1 cellular context compared by ENCODE assay signal in the genomic region with DNA sequence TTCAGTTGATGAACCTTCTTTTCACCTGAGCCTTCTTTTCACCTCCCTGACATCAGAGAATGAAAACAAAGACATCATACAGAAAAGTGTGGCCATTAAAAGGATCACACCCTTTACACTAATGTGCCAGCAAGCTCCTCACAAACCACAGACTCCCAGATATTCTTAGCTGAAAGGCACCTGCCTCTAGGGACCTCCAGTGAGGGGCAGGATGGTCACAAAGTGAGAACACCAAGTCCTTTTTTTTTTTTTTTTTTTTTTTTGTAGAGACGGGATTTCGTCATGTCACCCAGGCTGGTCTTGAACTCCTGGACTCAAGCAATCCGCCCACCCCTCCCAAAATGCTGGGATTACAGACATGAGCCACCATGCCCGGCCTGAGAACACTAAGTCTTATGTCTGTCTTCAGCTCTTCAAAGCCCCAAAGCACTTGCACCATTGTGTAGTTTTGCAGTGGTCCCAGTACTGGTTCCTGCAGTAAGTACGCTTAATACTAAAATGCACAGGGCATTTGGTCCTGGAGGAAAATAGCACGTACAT.
A peak's percentile ranks its signal among the peaks of the same experiment; 100 is the strongest.
TF ChIP-seq lines count a peak whose summit lies in the region.

No MANE protein-coding gene starts in this region.

TF ChIP-seq in WTC11, 78 proteins besides CTCF, POLR2A, EP300 and RAD21 (continued from another document):
- 0 out of 2 replicates have a peak, but pooled peaks have one; percentile 14 for TF ChIP-seq ZNF532 (CRISPR knock-in tag; IDR thresholded peaks at IDR 0.05; ENCODE audit: borderline replicate concordance)
